17 cellular contexts compared by ENCODE assay signal in the genomic region with DNA sequence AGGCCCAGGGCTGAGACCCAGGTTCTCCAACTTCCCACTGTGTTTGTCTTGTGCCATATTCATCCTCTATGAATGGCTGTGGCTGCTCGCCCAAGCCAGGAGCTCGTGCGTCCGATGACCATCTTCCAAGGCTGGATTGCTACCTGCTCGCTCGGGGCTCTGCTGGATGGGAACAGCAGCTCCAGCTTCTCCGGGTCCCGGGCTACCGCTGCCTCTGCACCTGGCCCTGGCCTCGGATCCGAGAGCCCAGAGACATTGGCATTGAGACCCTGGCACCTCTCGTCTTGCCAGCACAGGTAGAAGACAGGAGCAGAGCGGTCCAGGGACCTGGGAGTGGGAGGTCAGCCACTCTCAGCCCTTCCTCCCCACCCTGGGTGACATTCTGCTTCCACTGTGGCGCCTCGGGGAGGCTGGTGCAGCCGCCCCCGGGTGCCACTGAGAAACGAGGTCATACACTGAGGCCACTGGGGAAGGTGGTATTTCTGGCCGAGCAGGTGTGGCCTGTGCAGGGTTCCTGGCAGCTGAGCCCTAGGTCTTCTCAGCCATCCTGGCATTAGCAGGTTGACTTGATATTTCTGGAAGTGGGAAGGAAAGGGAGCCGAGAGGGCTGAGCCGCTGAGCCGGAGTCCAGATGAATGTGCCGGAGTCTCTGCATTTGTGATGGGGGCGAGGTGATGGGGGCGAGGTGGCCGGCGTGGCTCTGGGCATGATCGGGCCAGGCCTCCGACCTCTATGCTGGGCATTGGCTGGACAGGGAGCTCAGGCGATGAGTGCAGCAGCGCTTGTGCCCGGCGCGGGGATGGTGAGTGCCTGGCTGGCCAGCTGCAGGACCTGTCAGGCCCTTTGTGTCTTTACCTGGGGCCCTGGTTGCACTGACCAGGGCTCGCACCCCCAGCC. TPM values are rescaled to one million over a fixed set of nuclear protein-coding genes. Genes with fewer than 3 reads are reported as not detected.
DNase-seq lines count a peak whose midpoint lies in the region; ATAC-seq and TF ChIP-seq lines count a peak whose summit lies in the region.
"Had no signal": no experiment of that assay in that cellular context is flagged by ENCODE, and none has a peak within 500 bp of the region (broad histone marks: within the 10 kb centered on the region; RNA-seq: fewer than 3 reads in every experiment).

No MANE protein-coding gene starts in this region.

- peak overlapping the region; percentile 30 for H3K27ac Mint-ChIP-seq in activated naive CD4-positive, alpha-beta T cell treated with anti-CD3 and anti-CD28 coated beads, Interleukin-2, amount 50 U/mL, for 24 hours
- peak overlapping the region; percentile 91 for H3K27ac Mint-ChIP-seq in WTC11
- peak overlapping the region; percentile 78 for H3K27ac Mint-ChIP-seq in stimulated activated memory B cell treated with anti-CD40 and anti-IgM and Interleukin-4, amounts not matched to agents 10 μg/mL and 1 μg/mL and 100 μg/mL, for 72 hours

- DNase-seq in activated naive CD4-positive, alpha-beta T cell treated with anti-CD3 and anti-CD28 coated beads, Interleukin-2, amount 50 U/mL, for 16 hours, result no peak
- no peak for DNase-seq in WTC11 (ENCODE audit: low spot score)
- DNase-seq in amygdala (lab: John Stamatoyannopoulos, UW), result no peak
- no peak for DNase-seq in NCI-H82 treated with DMSO at 0.1 percent for 48 hours (lab: John Stamatoyannopoulos, UW; ENCODE audit: unreplicated experiment)
- no peak for DNase-seq in activated CD4-positive, CD25-positive, alpha-beta regulatory T cell treated with anti-CD3 and anti-CD28 coated beads, Interleukin-2, amount 50 U/mL, for 72 hours
- DNase-seq: activated CD4-positive, alpha-beta T cell treated with anti-CD3 and anti-CD28 coated beads for 1 hour; activated T-cell treated with anti-CD3 and anti-CD28 coated beads for 4 hours; NCI-H1048; sigmoid colon had no signal

- H3K27me3 Mint-ChIP-seq in activated naive CD4-positive, alpha-beta T cell treated with anti-CD3 and anti-CD28 coated beads, Interleukin-2, amount 50 U/mL, for 24 hours, result no peaks in the 10 kb centered on the region
- H3K27me3 Mint-ChIP-seq in WTC11 (ENCODE audit: low read depth), result no peaks in the 10 kb centered on the region
- H3K27me3 Mint-ChIP-seq in stimulated activated memory B cell treated with anti-CD40 and anti-IgM and Interleukin-4, amounts not matched to agents 10 μg/mL and 1 μg/mL and 100 μg/mL, for 72 hours, result no peaks in the 10 kb centered on the region

- H3K27me3 ChIP-seq in layer of hippocampus (ENCODE audit: control insufficient read depth, insufficient read depth, low read length), result no peaks in the 10 kb centered on the region
- H3K27me3 ChIP-seq: gastroesophageal sphincter, sigmoid colon had no signal

- CTCF ChIA-PET in WTC11 (lab: Charles Lee), result interaction anchor here (0.8 to 4.4 kb wide), 9 partner anchors 9 to 147 kb away, joined by 3 to 39 read pairs (median 6); partner anchors contain the start of gene NDUFB7

- H3K4me3 Mint-ChIP-seq in activated naive CD4-positive, alpha-beta T cell treated with anti-CD3 and anti-CD28 coated beads, Interleukin-2, amount 50 U/mL, for 24 hours, result no peak overlapping the region
- no peak overlapping the region for H3K4me3 Mint-ChIP-seq in WTC11
- H3K4me3 Mint-ChIP-seq in stimulated activated memory B cell treated with anti-CD40 and anti-IgM and Interleukin-4, amounts not matched to agents 10 μg/mL and 1 μg/mL and 100 μg/mL, for 72 hours, result no peak overlapping the region
- H3K4me3 Mint-ChIP-seq: T-helper 1 cell treated with Interleukin-12 subunit alpha and Interleukin-12 subunit beta and Interleukin-4 antibody, amounts not matched to agents 30 μg/mL and 1 μg/mL, for 36 hours had no signal

- H3K4me1 Mint-ChIP-seq in activated naive CD4-positive, alpha-beta T cell treated with anti-CD3 and anti-CD28 coated beads, Interleukin-2, amount 50 U/mL, for 24 hours, result peaks cover 60% of the 10 kb centered on the region
- peaks cover 20% of the 10 kb centered on the region for H3K4me1 Mint-ChIP-seq in WTC11
- peaks cover 53% of the 10 kb centered on the region for H3K4me1 Mint-ChIP-seq in stimulated activated memory B cell treated with anti-CD40 and anti-IgM and Interleukin-4, amounts not matched to agents 10 μg/mL and 1 μg/mL and 100 μg/mL, for 72 hours

- TF ChIP-seq CTCF in WTC11 (IDR thresholded peaks at IDR 0.05), result no peak

- no peak for ATAC-seq in WTC11
- ATAC-seq in stimulated activated memory B cell treated with anti-CD40 and anti-IgM and Interleukin-4, amounts not matched to agents 10 μg/mL and 1 μg/mL and 100 μg/mL, for 72 hours, result no peak
- ATAC-seq: A549, gastroesophageal sphincter, K562 had no signal

- no peaks in the 10 kb centered on the region for H3K9me3 Mint-ChIP-seq in activated naive CD4-positive, alpha-beta T cell treated with anti-CD3 and anti-CD28 coated beads, Interleukin-2, amount 50 U/mL, for 24 hours
- H3K9me3 Mint-ChIP-seq in WTC11, result no peaks in the 10 kb centered on the region
- H3K9me3 Mint-ChIP-seq in stimulated activated memory B cell treated with anti-CD40 and anti-IgM and Interleukin-4, amounts not matched to agents 10 μg/mL and 1 μg/mL and 100 μg/mL, for 72 hours, result no peaks in the 10 kb centered on the region
- H3K9me3 Mint-ChIP-seq: T-helper 1 cell treated with Interleukin-12 subunit alpha and Interleukin-12 subunit beta and Interleukin-4 antibody, amounts not matched to agents 30 μg/mL and 1 μg/mL, for 36 hours had no signal

- H3K27ac ChIP-seq in layer of hippocampus (ENCODE audit: low read depth, low read length), result peak overlapping the region; percentile 31
- H3K27ac ChIP-seq: A549, gastroesophageal sphincter, sigmoid colon had no signal

- POLR2A ChIA-PET in WTC11 (lab: Charles Lee), result no interaction called here

- H3K36me3 Mint-ChIP-seq in activated naive CD4-positive, alpha-beta T cell treated with anti-CD3 and anti-CD28 coated beads, Interleukin-2, amount 50 U/mL, for 24 hours, result peaks cover 3% of the 10 kb centered on the region
- peaks cover 7% of the 10 kb centered on the region for H3K36me3 Mint-ChIP-seq in WTC11
- H3K36me3 Mint-ChIP-seq in stimulated activated memory B cell treated with anti-CD40 and anti-IgM and Interleukin-4, amounts not matched to agents 10 μg/mL and 1 μg/mL and 100 μg/mL, for 72 hours, result peaks cover 20% of the 10 kb centered on the region

TF ChIP-seq in WTC11, 78 proteins besides CTCF, POLR2A, EP300 and RAD21:
- TF ChIP-seq USF2 (CRISPR knock-in tag; IDR thresholded peaks at IDR 0.05), result no peak
- TF ChIP-seq, protein P1, sequence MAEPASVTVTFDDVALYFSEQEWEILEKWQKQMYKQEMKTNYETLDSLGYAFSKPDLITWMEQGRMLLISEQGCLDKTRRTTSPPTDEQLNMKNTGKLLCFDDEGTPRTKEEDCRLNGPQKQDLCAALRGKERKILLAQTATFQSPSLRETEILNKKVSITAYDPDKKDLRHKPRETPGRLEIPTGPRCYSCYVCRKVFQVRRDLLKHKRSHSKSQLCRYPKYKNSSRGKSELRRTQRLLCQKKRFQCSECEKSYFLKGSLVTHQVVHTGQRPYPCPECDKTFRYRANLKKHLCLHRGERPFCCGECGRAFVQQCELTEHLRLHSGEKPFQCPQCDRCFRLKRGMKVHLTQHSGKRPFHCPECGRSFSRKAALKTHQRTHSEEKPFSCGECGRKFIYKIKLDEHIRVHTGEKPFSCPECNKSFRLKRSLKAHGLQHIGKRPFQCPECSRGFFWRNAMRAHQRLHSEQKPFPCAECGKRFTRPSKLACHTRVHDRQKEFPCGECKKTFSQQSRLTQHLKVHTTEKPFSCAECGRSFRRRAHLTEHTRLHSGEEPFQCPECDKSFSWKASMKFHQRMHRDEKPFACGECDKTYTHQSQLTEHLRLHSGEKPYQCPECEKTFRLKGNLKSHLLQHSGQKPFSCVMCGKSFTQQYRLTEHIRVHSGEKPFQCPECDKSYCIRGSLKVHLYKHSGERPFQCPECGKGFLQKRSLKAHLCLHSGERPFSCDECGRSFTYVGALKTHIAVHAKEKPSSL (CRISPR knock-in tag; conservative IDR thresholded peaks at IDR 0.05), result no peak
- TF ChIP-seq TCF7 (CRISPR knock-in tag; IDR thresholded peaks at IDR 0.05; ENCODE audit: low read depth), result no peak
- TF ChIP-seq E2F5 (CRISPR knock-in tag; IDR thresholded peaks at IDR 0.05), result no peak
- no peak for TF ChIP-seq ETV6 (CRISPR knock-in tag; IDR thresholded peaks at IDR 0.05)
- TF ChIP-seq ZNF317 (CRISPR knock-in tag; IDR thresholded peaks at IDR 0.05; ENCODE audit: borderline replicate concordance, low read depth), result no peak
- TF ChIP-seq, protein P2, sequence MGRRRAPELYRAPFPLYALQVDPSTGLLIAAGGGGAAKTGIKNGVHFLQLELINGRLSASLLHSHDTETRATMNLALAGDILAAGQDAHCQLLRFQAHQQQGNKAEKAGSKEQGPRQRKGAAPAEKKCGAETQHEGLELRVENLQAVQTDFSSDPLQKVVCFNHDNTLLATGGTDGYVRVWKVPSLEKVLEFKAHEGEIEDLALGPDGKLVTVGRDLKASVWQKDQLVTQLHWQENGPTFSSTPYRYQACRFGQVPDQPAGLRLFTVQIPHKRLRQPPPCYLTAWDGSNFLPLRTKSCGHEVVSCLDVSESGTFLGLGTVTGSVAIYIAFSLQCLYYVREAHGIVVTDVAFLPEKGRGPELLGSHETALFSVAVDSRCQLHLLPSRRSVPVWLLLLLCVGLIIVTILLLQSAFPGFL (CRISPR knock-in tag; IDR thresholded peaks at IDR 0.05; ENCODE audit: borderline replicate concordance), result no peak

RNA-seq across cellular contexts. Expression of gene NDUFB7, which starts 18.6 kb away (rescaled TPM):
- total RNA-seq in WTC11 (2021), result 240 to 255 TPM (median 254 TPM) in 3 replicates

RNA-seq across cellular contexts. Expression of gene TECR, which starts 23.9 kb away (rescaled TPM):
- total RNA-seq in WTC11 (2021), result 161 to 198 TPM (median 197 TPM) in 3 replicates

RNA-seq across cellular contexts. Expression of gene CLEC17A, which starts 29.6 kb away (rescaled TPM):
- total RNA-seq in WTC11 (2021), result 0.14 TPM in 1 of 3 replicates, not detected in the others
- total RNA-seq: endothelial cell of umbilical vein, gastroesophageal sphincter, K562, sigmoid colon had no signal

RNA-seq across cellular contexts. Expression of gene DNAJB1, which starts 35.1 kb away (rescaled TPM):
- total RNA-seq in WTC11 (2021), result 54.5 to 88.7 TPM (median 81.9 TPM) in 3 replicates

RNA-seq across cellular contexts. Expression of gene GIPC1, which starts 57.4 kb away (rescaled TPM):
- total RNA-seq in WTC11 (2021), result 70.7 to 76.5 TPM (median 75.0 TPM) in 3 replicates

Comparison
In these comparisons a context has a peak if more than half of its experiments do, and no peak if none do; other contexts are left out.
1. H3K27ac Mint-ChIP-seq: peak in every context shown above with its lines; median percentile 91 in WTC11; 78 in stimulated activated memory B cell treated with anti-CD40 and anti-IgM and Interleukin-4, amounts not matched to agents 10 μg/mL and 1 μg/mL and 100 μg/mL, for 72 hours; 30 in activated naive CD4-positive, alpha-beta T cell treated with anti-CD3 and anti-CD28 coated beads, Interleukin-2, amount 50 U/mL, for 24 hours.